ENCODE assay signal across 16 cellular contexts in the genomic region with DNA sequence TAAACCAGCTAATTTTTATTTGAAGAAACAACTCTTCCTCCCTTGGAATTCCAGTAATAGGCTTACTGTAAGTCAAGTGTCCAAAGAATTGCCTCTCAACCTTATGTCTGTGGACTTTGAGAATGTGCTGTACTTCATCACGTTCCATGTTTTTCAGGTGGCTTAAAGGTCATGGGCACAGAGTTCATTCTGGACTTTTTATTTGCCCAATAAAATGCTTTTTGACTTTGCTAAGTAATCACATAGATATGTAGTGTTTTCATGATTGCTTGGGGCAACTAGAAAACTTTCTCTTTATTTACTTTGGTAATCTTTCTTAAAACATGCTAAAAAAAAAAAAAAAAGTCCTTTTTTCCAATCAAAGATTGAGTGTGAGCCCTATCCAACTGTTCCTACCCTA. TPM values are rescaled to one million over a fixed set of nuclear protein-coding genes. Genes with fewer than 3 reads are reported as not detected.
DNase-seq lines count a peak whose midpoint lies in the region; ATAC-seq and TF ChIP-seq lines count a peak whose summit lies in the region.
"Had no signal": no experiment of that assay in that cellular context is flagged by ENCODE, and none has a peak within 500 bp of the region (broad histone marks: within the 10 kb centered on the region; RNA-seq: fewer than 3 reads in every experiment).

No MANE protein-coding gene starts in this region.

- TF ChIP-seq POLR2A in body of pancreas (IDR thresholded peaks at IDR 0.05), result no peak
- no peak for TF ChIP-seq POLR2A in right lobe of liver (IDR thresholded peaks at IDR 0.05)
- no peak for TF ChIP-seq POLR2A in transverse colon (IDR thresholded peaks at IDR 0.05)
- no peak for TF ChIP-seq POLR2A in lower leg skin (IDR thresholded peaks at IDR 0.05)

- WGBS in GM23248 (ENCODE audit: low coverage in 1 of 2, low lambda C conversion rate in 2 of 2, missing lambda C conversion rate in 2 of 2), 2 experiments, result 92 to 94% methylated on average over 1 of the region's 1 CpG
- whole genome bisulfite sequencing in body of pancreas, 2 donors, result 9 to 26% methylated on average over 1 of the region's 1 CpG
- WGBS in right lobe of liver (ENCODE audit: insufficient coverage, low coverage, low lambda C conversion rate, missing lambda C conversion rate), result 16% methylated on average over 1 of the region's 1 CpG
- WGBS in transverse colon (ENCODE audit: low coverage in 1 of 2), 2 donors, result 40 to 67% methylated on average over 1 of the region's 1 CpG
- 49 to 60% methylated on average over 1 of the region's 1 CpG for WGBS in lower leg skin, 2 donors

- peaks cover 11% of the 10 kb centered on the region; the same call in 1 of the 2 replicates for H3F3A ChIP-seq in GM23248 (ENCODE audit: insufficient read depth)

- TF ChIP-seq CTCF in body of pancreas (IDR thresholded peaks at IDR 0.05), result no peak
- no peak for TF ChIP-seq CTCF in right lobe of liver (IDR thresholded peaks at IDR 0.05)
- TF ChIP-seq CTCF in transverse colon (IDR thresholded peaks at IDR 0.05), result no peak
- TF ChIP-seq CTCF in lower leg skin (IDR thresholded peaks at IDR 0.05), result no peak

- no peak overlapping the region for H2AFZ ChIP-seq in GM23248

- no peaks in the 10 kb centered on the region for H3K36me3 ChIP-seq in GM23248 (ENCODE audit: low read depth)
- H3K36me3 ChIP-seq in body of pancreas (replicated peaks in 1 of 2; ENCODE audit: insufficient read depth in 1 of 2, low read depth in 2 of 2), result no peaks in the 10 kb centered on the region
- H3K36me3 ChIP-seq in right lobe of liver, result no peaks in the 10 kb centered on the region
- no peaks in the 10 kb centered on the region for H3K36me3 ChIP-seq in transverse colon

- no peaks in the 10 kb centered on the region for H3K27me3 ChIP-seq in GM23248 (replicated peaks; ENCODE audit: insufficient read depth)
- H3K27me3 ChIP-seq in body of pancreas, result no peaks in the 10 kb centered on the region
- no peaks in the 10 kb centered on the region for H3K27me3 ChIP-seq in right lobe of liver
- H3K27me3 ChIP-seq in transverse colon, result no peaks in the 10 kb centered on the region

- DNase-seq in GM23248 (peak; percentile 2), body of pancreas (no peak), right lobe of liver (no peak), transverse colon (no peak), lower leg skin (ENCODE audit: low spot score in 2 of 2) (no peak)
- DNase-seq: activated CD4-positive, alpha-beta T cell treated with anti-CD3 and anti-CD28 coated beads, Interleukin-2, amount 50 U/mL, for 1 hour; aorta; GF-D8; NCI-H1105; NCI-H2029; nephron progenitor cell; RPMI8226; stimulated activated CD4-positive, alpha-beta T cell treated with anti-CD3 and anti-CD28 coated beads, Interleukin-15, amount 100 ng/mL, for 24 hours had no signal

- peaks cover 24% of the 10 kb centered on the region for H3K4me1 ChIP-seq in GM23248 (ENCODE audit: insufficient read depth)
- H3K4me1 ChIP-seq in body of pancreas, result peaks cover 18% of the 10 kb centered on the region
- H3K4me1 ChIP-seq in right lobe of liver, result peaks cover 0 to 28% (median 8%) of the 10 kb centered on the region in 4 donors
- peaks cover 0 to 32% (median 9%) of the 10 kb centered on the region in 4 donors for H3K4me1 ChIP-seq in transverse colon

- no peak overlapping the region for H3K4me3 ChIP-seq in GM23248
- no peak overlapping the region for H3K4me3 ChIP-seq in body of pancreas
- no peak overlapping the region for H3K4me3 ChIP-seq in right lobe of liver
- no peak overlapping the region for H3K4me3 ChIP-seq in transverse colon
- no peak overlapping the region for H3K4me3 ChIP-seq in lower leg skin (ENCODE audit: low read depth, poor library complexity, severe bottlenecking)

- intact Hi-C loops in body of pancreas (cut with DNase I) (no loop called here), right lobe of liver (cut with DNase I) (no loop called here), transverse colon (cut with DNase I; ENCODE audit: low total_unique reads) (no loop called here), lower leg skin (cut with DNase I; ENCODE audit: low total_unique reads) (loop anchor here (5.0 kb wide), 1 partner anchor 258 kb away; no protein-coding TSS in a partner anchor)

- H3K9ac ChIP-seq in GM23248, result no peak overlapping the region

- no peak overlapping the region for H3K4me2 ChIP-seq in GM23248 (ENCODE audit: unreplicated experiment)

- in situ Hi-C loops in GM23248 (cut with MboI) (no loop called here), transverse colon (cut with MboI; ENCODE audit: low pct_ligation_motif_present in 1 of 4, low pct_unique_long_range_greater_than_20kb in 1 of 4, low sequenced_read_pairs in 3 of 4) (loop anchor here in 2 of 4 donors (10.0 to 25.0 kb wide), 2 partner anchors 206 to 208 kb away; no protein-coding TSS in a partner anchor)

- no peak for TF ChIP-seq EP300 in transverse colon (IDR thresholded peaks at IDR 0.05; ENCODE audit: low read depth)

- no peaks in the 10 kb centered on the region for H3K9me2 ChIP-seq in GM23248 (ENCODE audit: insufficient read depth)

- ATAC-seq in body of pancreas (peak; percentile 72), right lobe of liver (peak; percentile 74 to 81 (median 79)), HG03097 (IDR thresholded peaks at IDR 0.05; ENCODE audit: low FRiP score, unreplicated experiment) (no peak), HG03280 (IDR thresholded peaks at IDR 0.05; ENCODE audit: unreplicated experiment) (no peak)

- no peaks in the 10 kb centered on the region for H4K20me1 ChIP-seq in GM23248 (ENCODE audit: insufficient read depth)

- H3K27ac ChIP-seq in GM23248 (no peak overlapping the region), body of pancreas (peak overlapping the region in 2 of 4 donors; percentile 10 to 24), right lobe of liver (peak overlapping the region; percentile 3 to 48 (median 36)), transverse colon (peak overlapping the region; percentile 2 to 71 (median 36))

- no peaks in the 10 kb centered on the region for H3K79me2 ChIP-seq in GM23248 (ENCODE audit: insufficient read depth)

- no peaks in the 10 kb centered on the region for H3K9me3 ChIP-seq in GM23248 (ENCODE audit: low read depth)
- no peaks in the 10 kb centered on the region for H3K9me3 ChIP-seq in body of pancreas
- H3K9me3 ChIP-seq in right lobe of liver, result no peaks in the 10 kb centered on the region
- peaks cover 4 to 10% of the 10 kb centered on the region in 2 donors for H3K9me3 ChIP-seq in transverse colon

RNA-seq across cellular contexts. Expression of gene DNAH7, which starts 10.4 kb away (rescaled TPM):
- total RNA-seq in GM23248 (2014; rRNA removed; shearing (Covaris generic)), result 0.43 and 0.89 TPM in 2 replicates
- 0.29 and 0.40 TPM in 2 replicates for polyA plus RNA-seq in GM23248 (2016; fragmentation: Nextera tagmentation; extraction: Ambion mirVana)
- total RNA-seq in body of pancreas (10 to 100 TPM in 1 of 2 donors, 1 to 10 TPM in 1; 7.8 to 11.2 TPM), right lobe of liver (under 1 TPM; 0.12 to 0.35 (median 0.26) TPM), transverse colon (10 to 100 TPM in 2 of 4 donors, 1 to 10 TPM in 2; 1.8 to 56.9 (median 8.1) TPM), lower leg skin (under 1 TPM; 0.08 to 0.34 (median 0.17) TPM)
- total RNA-seq: activated T-helper 1 cell treated with anti-CD3 and anti-CD28 coated beads, Interleukin-12 subunit alpha, Interleukin-12 subunit beta, Interleukin-2, Interleukin-4 antibody, amounts not matched to agents 30 ng/mL and 10 ng/mL and 1 ng/mL, durations not matched to agents 14 hours and 24 hours and 36 hours had no signal

Comparison
In these comparisons a context has a peak if more than half of its experiments do, and no peak if none do; other contexts are left out.
1. ATAC-seq: peak in body of pancreas (single experiment) and right lobe of liver (4 of 4); none in HG03097 (single experiment) and HG03280 (single experiment).